Comparison of ENCODE assay signal across 1 cellular context in the genomic region with DNA sequence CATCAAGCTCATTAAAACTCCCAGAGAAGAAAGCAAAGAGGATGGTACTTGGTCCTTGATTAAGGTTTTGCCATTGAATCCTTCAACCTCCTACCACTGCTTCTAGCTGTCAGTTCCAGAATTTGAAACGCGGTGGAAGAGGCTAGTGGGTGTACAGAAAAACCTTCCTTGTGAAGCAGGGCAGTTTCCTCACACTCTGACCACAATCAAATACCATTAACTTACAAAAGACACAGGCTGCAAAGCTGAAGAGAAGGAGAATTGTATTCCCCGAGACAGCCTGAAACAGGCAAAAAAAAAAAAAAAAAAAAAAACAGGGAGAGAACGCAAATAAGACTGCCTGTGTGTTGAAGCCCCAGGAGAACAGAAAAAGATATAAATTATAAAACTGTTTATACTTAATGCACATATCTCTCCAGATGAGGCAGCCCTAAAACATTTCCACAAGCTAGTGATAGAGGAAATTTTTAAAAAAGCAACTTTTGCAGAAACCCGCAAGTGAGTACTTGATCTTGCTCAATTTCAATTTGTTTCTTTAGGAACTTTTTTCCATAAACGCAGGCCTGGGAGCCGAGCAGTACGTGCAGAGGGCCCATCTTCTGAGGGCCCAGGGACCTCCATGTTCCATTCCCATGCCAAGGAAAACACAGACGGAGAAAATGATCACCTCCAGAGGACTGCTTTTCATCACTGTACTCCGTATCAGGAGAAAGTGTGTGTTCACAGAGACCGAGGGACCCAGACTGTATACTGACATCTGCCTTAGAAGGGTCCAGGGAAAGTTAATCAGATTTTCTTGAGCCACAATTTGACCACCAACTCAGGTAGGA.
TF ChIP-seq lines count a peak whose summit lies in the region.

No MANE protein-coding gene starts in this region.

TF ChIP-seq in GM23338, 12 proteins besides CTCF, POLR2A, EP300 and RAD21:
- TF ChIP-seq, protein P1, sequence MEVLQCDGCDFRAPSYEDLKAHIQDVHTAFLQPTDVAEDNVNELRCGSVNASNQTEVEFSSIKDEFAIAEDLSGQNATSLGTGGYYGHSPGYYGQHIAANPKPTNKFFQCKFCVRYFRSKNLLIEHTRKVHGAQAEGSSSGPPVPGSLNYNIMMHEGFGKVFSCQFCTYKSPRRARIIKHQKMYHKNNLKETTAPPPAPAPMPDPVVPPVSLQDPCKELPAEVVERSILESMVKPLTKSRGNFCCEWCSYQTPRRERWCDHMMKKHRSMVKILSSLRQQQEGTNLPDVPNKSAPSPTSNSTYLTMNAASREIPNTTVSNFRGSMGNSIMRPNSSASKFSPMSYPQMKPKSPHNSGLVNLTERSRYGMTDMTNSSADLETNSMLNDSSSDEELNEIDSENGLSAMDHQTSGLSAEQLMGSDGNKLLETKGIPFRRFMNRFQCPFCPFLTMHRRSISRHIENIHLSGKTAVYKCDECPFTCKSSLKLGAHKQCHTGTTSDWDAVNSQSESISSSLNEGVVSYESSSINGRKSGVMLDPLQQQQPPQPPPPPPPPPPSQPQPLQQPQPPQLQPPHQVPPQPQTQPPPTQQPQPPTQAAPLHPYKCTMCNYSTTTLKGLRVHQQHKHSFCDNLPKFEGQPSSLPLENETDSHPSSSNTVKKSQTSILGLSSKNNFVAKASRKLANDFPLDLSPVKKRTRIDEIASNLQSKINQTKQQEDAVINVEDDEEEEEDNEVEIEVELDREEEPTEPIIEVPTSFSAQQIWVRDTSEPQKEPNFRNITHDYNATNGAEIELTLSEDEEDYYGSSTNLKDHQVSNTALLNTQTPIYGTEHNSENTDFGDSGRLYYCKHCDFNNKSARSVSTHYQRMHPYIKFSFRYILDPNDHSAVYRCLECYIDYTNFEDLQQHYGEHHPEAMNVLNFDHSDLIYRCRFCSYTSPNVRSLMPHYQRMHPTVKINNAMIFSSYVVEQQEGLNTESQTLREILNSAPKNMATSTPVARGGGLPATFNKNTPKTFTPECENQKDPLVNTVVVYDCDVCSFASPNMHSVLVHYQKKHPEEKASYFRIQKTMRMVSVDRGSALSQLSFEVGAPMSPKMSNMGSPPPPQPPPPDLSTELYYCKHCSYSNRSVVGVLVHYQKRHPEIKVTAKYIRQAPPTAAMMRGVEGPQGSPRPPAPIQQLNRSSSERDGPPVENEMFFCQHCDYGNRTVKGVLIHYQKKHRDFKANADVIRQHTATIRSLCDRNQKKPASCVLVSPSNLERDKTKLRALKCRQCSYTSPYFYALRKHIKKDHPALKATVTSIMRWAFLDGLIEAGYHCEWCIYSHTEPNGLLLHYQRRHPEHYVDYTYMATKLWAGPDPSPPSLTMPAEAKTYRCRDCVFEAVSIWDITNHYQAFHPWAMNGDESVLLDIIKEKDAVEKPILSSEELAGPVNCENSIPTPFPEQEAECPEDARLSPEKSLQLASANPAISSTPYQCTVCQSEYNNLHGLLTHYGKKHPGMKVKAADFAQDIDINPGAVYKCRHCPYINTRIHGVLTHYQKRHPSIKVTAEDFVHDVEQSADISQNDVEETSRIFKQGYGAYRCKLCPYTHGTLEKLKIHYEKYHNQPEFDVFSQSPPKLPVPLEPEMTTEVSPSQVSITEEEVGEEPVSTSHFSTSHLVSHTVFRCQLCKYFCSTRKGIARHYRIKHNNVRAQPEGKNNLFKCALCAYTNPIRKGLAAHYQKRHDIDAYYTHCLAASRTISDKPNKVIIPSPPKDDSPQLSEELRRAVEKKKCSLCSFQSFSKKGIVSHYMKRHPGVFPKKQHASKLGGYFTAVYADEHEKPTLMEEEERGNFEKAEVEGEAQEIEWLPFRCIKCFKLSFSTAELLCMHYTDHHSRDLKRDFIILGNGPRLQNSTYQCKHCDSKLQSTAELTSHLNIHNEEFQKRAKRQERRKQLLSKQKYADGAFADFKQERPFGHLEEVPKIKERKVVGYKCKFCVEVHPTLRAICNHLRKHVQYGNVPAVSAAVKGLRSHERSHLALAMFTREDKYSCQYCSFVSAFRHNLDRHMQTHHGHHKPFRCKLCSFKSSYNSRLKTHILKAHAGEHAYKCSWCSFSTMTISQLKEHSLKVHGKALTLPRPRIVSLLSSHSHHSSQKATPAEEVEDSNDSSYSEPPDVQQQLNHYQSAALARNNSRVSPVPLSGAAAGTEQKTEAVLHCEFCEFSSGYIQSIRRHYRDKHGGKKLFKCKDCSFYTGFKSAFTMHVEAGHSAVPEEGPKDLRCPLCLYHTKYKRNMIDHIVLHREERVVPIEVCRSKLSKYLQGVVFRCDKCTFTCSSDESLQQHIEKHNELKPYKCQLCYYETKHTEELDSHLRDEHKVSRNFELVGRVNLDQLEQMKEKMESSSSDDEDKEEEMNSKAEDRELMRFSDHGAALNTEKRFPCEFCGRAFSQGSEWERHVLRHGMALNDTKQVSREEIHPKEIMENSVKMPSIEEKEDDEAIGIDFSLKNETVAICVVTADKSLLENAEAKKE (CRISPR knock-in tag; IDR thresholded peaks at IDR 0.05) = no peak
- TF ChIP-seq POLR2AphosphoS5 (IDR thresholded peaks at IDR 0.05; ENCODE audit: low read depth) = no peak
- no peak for TF ChIP-seq JUNB (IDR thresholded peaks at IDR 0.05; ENCODE audit: unreplicated experiment)
- TF ChIP-seq NANOG (IDR thresholded peaks at IDR 0.05; ENCODE audit: borderline replicate concordance) = no peak
- TF ChIP-seq EZH2 (IDR thresholded peaks at IDR 0.05; ENCODE audit: low read depth, unreplicated experiment) = no peak
- no peak for TF ChIP-seq ZNF114 (CRISPR knock-in tag; IDR thresholded peaks at IDR 0.05)
- no peak for TF ChIP-seq EZH2phosphoT487 (IDR thresholded peaks at IDR 0.05; ENCODE audit: unreplicated experiment)
- no peak for TF ChIP-seq ZNF331 (CRISPR knock-in tag; IDR thresholded peaks at IDR 0.05; ENCODE audit: low read depth)
- TF ChIP-seq, protein P2, sequence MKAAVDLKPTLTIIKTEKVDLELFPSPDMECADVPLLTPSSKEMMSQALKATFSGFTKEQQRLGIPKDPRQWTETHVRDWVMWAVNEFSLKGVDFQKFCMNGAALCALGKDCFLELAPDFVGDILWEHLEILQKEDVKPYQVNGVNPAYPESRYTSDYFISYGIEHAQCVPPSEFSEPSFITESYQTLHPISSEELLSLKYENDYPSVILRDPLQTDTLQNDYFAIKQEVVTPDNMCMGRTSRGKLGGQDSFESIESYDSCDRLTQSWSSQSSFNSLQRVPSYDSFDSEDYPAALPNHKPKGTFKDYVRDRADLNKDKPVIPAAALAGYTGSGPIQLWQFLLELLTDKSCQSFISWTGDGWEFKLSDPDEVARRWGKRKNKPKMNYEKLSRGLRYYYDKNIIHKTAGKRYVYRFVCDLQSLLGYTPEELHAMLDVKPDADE (IDR thresholded peaks at IDR 0.05) = no peak
- TF ChIP-seq CREB1 (CRISPR knock-in tag; IDR thresholded peaks at IDR 0.05; ENCODE audit: low read depth) = no peak
- no peak for TF ChIP-seq STAT1 (IDR thresholded peaks at IDR 0.05; ENCODE audit: unreplicated experiment)
- TF ChIP-seq, protein P3, sequence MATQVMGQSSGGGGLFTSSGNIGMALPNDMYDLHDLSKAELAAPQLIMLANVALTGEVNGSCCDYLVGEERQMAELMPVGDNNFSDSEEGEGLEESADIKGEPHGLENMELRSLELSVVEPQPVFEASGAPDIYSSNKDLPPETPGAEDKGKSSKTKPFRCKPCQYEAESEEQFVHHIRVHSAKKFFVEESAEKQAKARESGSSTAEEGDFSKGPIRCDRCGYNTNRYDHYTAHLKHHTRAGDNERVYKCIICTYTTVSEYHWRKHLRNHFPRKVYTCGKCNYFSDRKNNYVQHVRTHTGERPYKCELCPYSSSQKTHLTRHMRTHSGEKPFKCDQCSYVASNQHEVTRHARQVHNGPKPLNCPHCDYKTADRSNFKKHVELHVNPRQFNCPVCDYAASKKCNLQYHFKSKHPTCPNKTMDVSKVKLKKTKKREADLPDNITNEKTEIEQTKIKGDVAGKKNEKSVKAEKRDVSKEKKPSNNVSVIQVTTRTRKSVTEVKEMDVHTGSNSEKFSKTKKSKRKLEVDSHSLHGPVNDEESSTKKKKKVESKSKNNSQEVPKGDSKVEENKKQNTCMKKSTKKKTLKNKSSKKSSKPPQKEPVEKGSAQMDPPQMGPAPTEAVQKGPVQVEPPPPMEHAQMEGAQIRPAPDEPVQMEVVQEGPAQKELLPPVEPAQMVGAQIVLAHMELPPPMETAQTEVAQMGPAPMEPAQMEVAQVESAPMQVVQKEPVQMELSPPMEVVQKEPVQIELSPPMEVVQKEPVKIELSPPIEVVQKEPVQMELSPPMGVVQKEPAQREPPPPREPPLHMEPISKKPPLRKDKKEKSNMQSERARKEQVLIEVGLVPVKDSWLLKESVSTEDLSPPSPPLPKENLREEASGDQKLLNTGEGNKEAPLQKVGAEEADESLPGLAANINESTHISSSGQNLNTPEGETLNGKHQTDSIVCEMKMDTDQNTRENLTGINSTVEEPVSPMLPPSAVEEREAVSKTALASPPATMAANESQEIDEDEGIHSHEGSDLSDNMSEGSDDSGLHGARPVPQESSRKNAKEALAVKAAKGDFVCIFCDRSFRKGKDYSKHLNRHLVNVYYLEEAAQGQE (IDR thresholded peaks at IDR 0.05; ENCODE audit: unreplicated experiment) = no peak
